ENCODE assay signal across 1 cellular context in genomic region chr3:33057320-33058298, GRCh38.
TF ChIP-seq lines count a peak whose summit lies in the region.

No MANE protein-coding gene starts in this region.

TF ChIP-seq in HepG2, 621 proteins besides CTCF, POLR2A, EP300 and RAD21 (continued from another document and continues in another):
- TF ChIP-seq PRDM4 (CRISPR knock-in tag; IDR thresholded peaks at IDR 0.05; ENCODE audit: borderline replicate concordance) (no peak), CREB1 (IDR thresholded peaks at IDR 0.05) (no peak), CREB1 (CRISPR knock-in tag; IDR thresholded peaks at IDR 0.05) (no peak; the same call in 1 of the 2 replicates), CHD4 (IDR thresholded peaks at IDR 0.05; ENCODE audit: borderline replicate concordance, low read length) (no peak), MEIS1 (CRISPR knock-in tag; IDR thresholded peaks at IDR 0.05; ENCODE audit: borderline replicate concordance) (no peak), PHF5A (CRISPR knock-in tag; IDR thresholded peaks at IDR 0.05; ENCODE audit: low read depth, unreplicated experiment) (peak; percentile 45), SMARCC2 (IDR thresholded peaks at IDR 0.05) (no peak), AGO2 (optimal IDR thresholded peaks at IDR 0.05; ENCODE audit: low read depth, low read length) (no peak), HDAC6 (IDR thresholded peaks at IDR 0.05; ENCODE audit: low read depth, low read length) (no peak), ZFP41 (CRISPR knock-in tag; IDR thresholded peaks at IDR 0.05; ENCODE audit: borderline replicate concordance) (no peak), ARNT (IDR thresholded peaks at IDR 0.05) (no peak), ZNF776 (CRISPR knock-in tag; IDR thresholded peaks at IDR 0.05) (no peak), ATRX (CRISPR knock-in tag; IDR thresholded peaks at IDR 0.05; ENCODE audit: borderline replicate concordance) (no peak), HNF4G (IDR thresholded peaks at IDR 0.05; ENCODE audit: borderline replicate concordance, low read depth, low read length) (peak; percentile 96), HNF4G (CRISPR knock-in tag; IDR thresholded peaks at IDR 0.05; ENCODE audit: borderline replicate concordance, low read depth) (no peak; the same call in 1 of the 2 replicates), ZSCAN20 (CRISPR knock-in tag; IDR thresholded peaks at IDR 0.05; ENCODE audit: borderline replicate concordance) (0 out of 2 replicates have a peak, but pooled peaks have one; percentile 32), SP140L (CRISPR knock-in tag; IDR thresholded peaks at IDR 0.05; ENCODE audit: borderline replicate concordance) (no peak), ZNF263 (CRISPR knock-in tag; IDR thresholded peaks at IDR 0.05) (peak; percentile 34; the same call in 1 of the 2 replicates), ATF7-NPFF (CRISPR knock-in tag; IDR thresholded peaks at IDR 0.05; ENCODE audit: low read depth) (no peak), ZNF720 (CRISPR knock-in tag; IDR thresholded peaks at IDR 0.05) (no peak), YEATS4 (CRISPR knock-in tag; IDR thresholded peaks at IDR 0.05; ENCODE audit: borderline replicate concordance) (peak; percentile 63), CBX1 (IDR thresholded peaks at IDR 0.05; ENCODE audit: low read depth) (no peak), NKX3-1 (CRISPR knock-in tag; IDR thresholded peaks at IDR 0.05) (no peak), MIER3 (CRISPR knock-in tag; IDR thresholded peaks at IDR 0.05; ENCODE audit: borderline replicate concordance) (peak; percentile 35; the same call in 1 of the 2 replicates), SP1 (IDR thresholded peaks at IDR 0.05) (no peak), SP1 (CRISPR knock-in tag; IDR thresholded peaks at IDR 0.05) (no peak), SKI (IDR thresholded peaks at IDR 0.05; ENCODE audit: partially characterized antibody) (no peak), ZNF282 (IDR thresholded peaks at IDR 0.05; ENCODE audit: partially characterized antibody) (no peak), ZBTB25 (CRISPR knock-in tag; IDR thresholded peaks at IDR 0.05) (peak; percentile 45; the same call in 1 of the 2 replicates), SIN3B (IDR thresholded peaks at IDR 0.05; ENCODE audit: low read length) (no peak), FOXP1 (IDR thresholded peaks at IDR 0.05) (peak; percentile 51), FOXP1 (CRISPR knock-in tag; IDR thresholded peaks at IDR 0.05) (peak; percentile 90), RFX3 (CRISPR knock-in tag; IDR thresholded peaks at IDR 0.05) (no peak), PCBP1 (IDR thresholded peaks at IDR 0.05; ENCODE audit: borderline replicate concordance, low read depth, low read length) (no peak), HDAC2 (CRISPR knock-in tag; IDR thresholded peaks at IDR 0.05) (peak; percentile 80), AKNA (CRISPR knock-in tag; IDR thresholded peaks at IDR 0.05; ENCODE audit: borderline replicate concordance) (no peak)
- TF ChIP-seq, protein P1, sequence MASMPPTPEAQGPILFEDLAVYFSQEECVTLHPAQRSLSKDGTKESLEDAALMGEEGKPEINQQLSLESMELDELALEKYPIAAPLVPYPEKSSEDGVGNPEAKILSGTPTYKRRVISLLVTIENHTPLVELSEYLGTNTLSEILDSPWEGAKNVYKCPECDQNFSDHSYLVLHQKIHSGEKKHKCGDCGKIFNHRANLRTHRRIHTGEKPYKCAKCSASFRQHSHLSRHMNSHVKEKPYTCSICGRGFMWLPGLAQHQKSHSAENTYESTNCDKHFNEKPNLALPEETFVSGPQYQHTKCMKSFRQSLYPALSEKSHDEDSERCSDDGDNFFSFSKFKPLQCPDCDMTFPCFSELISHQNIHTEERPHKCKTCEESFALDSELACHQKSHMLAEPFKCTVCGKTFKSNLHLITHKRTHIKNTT (CRISPR knock-in tag; IDR thresholded peaks at IDR 0.05): no peak
- TF ChIP-seq, protein P2, sequence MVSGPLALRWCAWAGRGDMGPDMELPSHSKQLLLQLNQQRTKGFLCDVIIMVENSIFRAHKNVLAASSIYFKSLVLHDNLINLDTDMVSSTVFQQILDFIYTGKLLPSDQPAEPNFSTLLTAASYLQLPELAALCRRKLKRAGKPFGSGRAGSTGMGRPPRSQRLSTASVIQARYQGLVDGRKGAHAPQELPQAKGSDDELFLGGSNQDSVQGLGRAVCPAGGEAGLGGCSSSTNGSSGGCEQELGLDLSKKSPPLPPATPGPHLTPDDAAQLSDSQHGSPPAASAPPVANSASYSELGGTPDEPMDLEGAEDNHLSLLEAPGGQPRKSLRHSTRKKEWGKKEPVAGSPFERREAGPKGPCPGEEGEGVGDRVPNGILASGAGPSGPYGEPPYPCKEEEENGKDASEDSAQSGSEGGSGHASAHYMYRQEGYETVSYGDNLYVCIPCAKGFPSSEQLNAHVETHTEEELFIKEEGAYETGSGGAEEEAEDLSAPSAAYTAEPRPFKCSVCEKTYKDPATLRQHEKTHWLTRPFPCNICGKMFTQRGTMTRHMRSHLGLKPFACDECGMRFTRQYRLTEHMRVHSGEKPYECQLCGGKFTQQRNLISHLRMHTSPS (CRISPR knock-in tag; IDR thresholded peaks at IDR 0.05; ENCODE audit: low read depth): no peak
- TF ChIP-seq, protein P3, sequence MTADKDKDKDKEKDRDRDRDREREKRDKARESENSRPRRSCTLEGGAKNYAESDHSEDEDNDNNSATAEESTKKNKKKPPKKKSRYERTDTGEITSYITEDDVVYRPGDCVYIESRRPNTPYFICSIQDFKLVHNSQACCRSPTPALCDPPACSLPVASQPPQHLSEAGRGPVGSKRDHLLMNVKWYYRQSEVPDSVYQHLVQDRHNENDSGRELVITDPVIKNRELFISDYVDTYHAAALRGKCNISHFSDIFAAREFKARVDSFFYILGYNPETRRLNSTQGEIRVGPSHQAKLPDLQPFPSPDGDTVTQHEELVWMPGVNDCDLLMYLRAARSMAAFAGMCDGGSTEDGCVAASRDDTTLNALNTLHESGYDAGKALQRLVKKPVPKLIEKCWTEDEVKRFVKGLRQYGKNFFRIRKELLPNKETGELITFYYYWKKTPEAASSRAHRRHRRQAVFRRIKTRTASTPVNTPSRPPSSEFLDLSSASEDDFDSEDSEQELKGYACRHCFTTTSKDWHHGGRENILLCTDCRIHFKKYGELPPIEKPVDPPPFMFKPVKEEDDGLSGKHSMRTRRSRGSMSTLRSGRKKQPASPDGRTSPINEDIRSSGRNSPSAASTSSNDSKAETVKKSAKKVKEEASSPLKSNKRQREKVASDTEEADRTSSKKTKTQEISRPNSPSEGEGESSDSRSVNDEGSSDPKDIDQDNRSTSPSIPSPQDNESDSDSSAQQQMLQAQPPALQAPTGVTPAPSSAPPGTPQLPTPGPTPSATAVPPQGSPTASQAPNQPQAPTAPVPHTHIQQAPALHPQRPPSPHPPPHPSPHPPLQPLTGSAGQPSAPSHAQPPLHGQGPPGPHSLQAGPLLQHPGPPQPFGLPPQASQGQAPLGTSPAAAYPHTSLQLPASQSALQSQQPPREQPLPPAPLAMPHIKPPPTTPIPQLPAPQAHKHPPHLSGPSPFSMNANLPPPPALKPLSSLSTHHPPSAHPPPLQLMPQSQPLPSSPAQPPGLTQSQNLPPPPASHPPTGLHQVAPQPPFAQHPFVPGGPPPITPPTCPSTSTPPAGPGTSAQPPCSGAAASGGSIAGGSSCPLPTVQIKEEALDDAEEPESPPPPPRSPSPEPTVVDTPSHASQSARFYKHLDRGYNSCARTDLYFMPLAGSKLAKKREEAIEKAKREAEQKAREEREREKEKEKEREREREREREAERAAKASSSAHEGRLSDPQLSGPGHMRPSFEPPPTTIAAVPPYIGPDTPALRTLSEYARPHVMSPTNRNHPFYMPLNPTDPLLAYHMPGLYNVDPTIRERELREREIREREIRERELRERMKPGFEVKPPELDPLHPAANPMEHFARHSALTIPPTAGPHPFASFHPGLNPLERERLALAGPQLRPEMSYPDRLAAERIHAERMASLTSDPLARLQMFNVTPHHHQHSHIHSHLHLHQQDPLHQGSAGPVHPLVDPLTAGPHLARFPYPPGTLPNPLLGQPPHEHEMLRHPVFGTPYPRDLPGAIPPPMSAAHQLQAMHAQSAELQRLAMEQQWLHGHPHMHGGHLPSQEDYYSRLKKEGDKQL (CRISPR knock-in tag; IDR thresholded peaks at IDR 0.05; ENCODE audit: low read depth): no peak
- TF ChIP-seq, protein P4, sequence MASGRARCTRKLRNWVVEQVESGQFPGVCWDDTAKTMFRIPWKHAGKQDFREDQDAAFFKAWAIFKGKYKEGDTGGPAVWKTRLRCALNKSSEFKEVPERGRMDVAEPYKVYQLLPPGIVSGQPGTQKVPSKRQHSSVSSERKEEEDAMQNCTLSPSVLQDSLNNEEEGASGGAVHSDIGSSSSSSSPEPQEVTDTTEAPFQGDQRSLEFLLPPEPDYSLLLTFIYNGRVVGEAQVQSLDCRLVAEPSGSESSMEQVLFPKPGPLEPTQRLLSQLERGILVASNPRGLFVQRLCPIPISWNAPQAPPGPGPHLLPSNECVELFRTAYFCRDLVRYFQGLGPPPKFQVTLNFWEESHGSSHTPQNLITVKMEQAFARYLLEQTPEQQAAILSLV (CRISPR knock-in tag; IDR thresholded peaks at IDR 0.05; ENCODE audit: borderline replicate concordance): no peak
